In genomic region chr12:46368684-46369083, GRCh38 we compare ENCODE assay signal across 9 cellular contexts. TPM values are rescaled to one million over a fixed set of nuclear protein-coding genes. Genes with fewer than 3 reads are reported as not detected.
DNase-seq lines count a peak whose midpoint lies in the region; ATAC-seq, FAIRE-seq and TF ChIP-seq lines count a peak whose summit lies in the region.
"Had no signal": no experiment of that assay in that cellular context is flagged by ENCODE, and none has a peak within 500 bp of the region (broad histone marks: within the 10 kb centered on the region; RNA-seq: fewer than 3 reads in every experiment).

No MANE protein-coding gene starts in this region.

- H3K36me3 ChIP-seq in lower lobe of right lung (peaks cover 75% of the 10 kb centered on the region), transverse colon (peaks cover 0 to 71% (median 35%) of the 10 kb centered on the region in 4 donors)

- peaks cover 57% of the 10 kb centered on the region for H3K4me1 Mint-ChIP-seq in activated naive CD4-positive, alpha-beta T cell treated with anti-CD3 and anti-CD28 coated beads for 36 hours (ENCODE audit: low read depth)
- H3K4me1 Mint-ChIP-seq in brain = peaks cover 64% of the 10 kb centered on the region

- TF ChIP-seq CTCF in brain (conservative IDR thresholded peaks at IDR 0.05) (no peak), lower lobe of right lung (IDR thresholded peaks at IDR 0.05) (no peak), transverse colon (IDR thresholded peaks at IDR 0.05) (no peak)

- ATAC-seq in lower lobe of right lung = no peak

- peak overlapping the region; percentile 92 for H3K27ac ChIP-seq in lower lobe of right lung
- H3K27ac ChIP-seq in transverse colon = peak overlapping the region; percentile 99 to 100 (median 100)

- FAIRE-seq in GM12892 (lab: Jason Lieb, UNC) = no peak

- peak overlapping the region; percentile 78 for H3K27ac Mint-ChIP-seq in activated naive CD4-positive, alpha-beta T cell treated with anti-CD3 and anti-CD28 coated beads for 36 hours
- peak overlapping the region in 1 of 5 experiments; percentile 43 for H3K27ac Mint-ChIP-seq in brain

- no peaks in the 10 kb centered on the region for H3K9me3 Mint-ChIP-seq in activated naive CD4-positive, alpha-beta T cell treated with anti-CD3 and anti-CD28 coated beads for 36 hours
- H3K9me3 Mint-ChIP-seq in brain = peaks cover 0 to 6% (median 3%) of the 10 kb centered on the region in 5 experiments

- DNase-seq in activated naive CD4-positive, alpha-beta T cell treated with anti-CD3 and anti-CD28 coated beads for 36 hours = no peak
- DNase-seq in activated naive CD4-positive, alpha-beta T cell treated with anti-CD3 and anti-CD28 coated beads, Interleukin-2, amount 50 U/mL, for 16 hours = no peak
- DNase-seq in lower lobe of right lung (no peak), transverse colon (no peak), NK-92 (lab: John Stamatoyannopoulos, UW; ENCODE audit: unreplicated experiment) (no peak), COLO668 (lab: John Stamatoyannopoulos, UW; ENCODE audit: unreplicated experiment) (no peak), GM12892 (ENCODE audit: insufficient read length) (no peak)
- DNase-seq: COR-L47 had no signal

- TF ChIP-seq POLR2A in transverse colon (IDR thresholded peaks at IDR 0.05) = no peak
- TF ChIP-seq POLR2A in GM12892 (IDR thresholded peaks at IDR 0.05; ENCODE audit: low read depth, low read length) = no peak

- in situ Hi-C loops in transverse colon (cut with MboI; ENCODE audit: low pct_ligation_motif_present in 1 of 4, low pct_unique_long_range_greater_than_20kb in 1 of 4, low sequenced_read_pairs in 3 of 4) = loop anchor here in 2 of 4 donors (10.0 to 25.0 kb wide), 3 partner anchors 294 to 569 kb away; no protein-coding TSS in a partner anchor

- H3K27me3 ChIP-seq in lower lobe of right lung (ENCODE audit: low read depth) (no peaks in the 10 kb centered on the region), transverse colon (no peaks in the 10 kb centered on the region)

- H3K4me1 ChIP-seq in lower lobe of right lung (peaks cover 71% of the 10 kb centered on the region), transverse colon (peaks cover 52 to 71% (median 65%) of the 10 kb centered on the region in 4 donors)

- peaks cover 74% of the 10 kb centered on the region for H3K36me3 Mint-ChIP-seq in activated naive CD4-positive, alpha-beta T cell treated with anti-CD3 and anti-CD28 coated beads for 36 hours (ENCODE audit: low read depth)
- H3K36me3 Mint-ChIP-seq in brain = peaks cover 64% of the 10 kb centered on the region

- H3K27me3 Mint-ChIP-seq in activated naive CD4-positive, alpha-beta T cell treated with anti-CD3 and anti-CD28 coated beads for 36 hours (ENCODE audit: low read depth) = no peaks in the 10 kb centered on the region
- H3K27me3 Mint-ChIP-seq in brain = peaks cover 12% of the 10 kb centered on the region

- intact Hi-C loops in activated naive CD4-positive, alpha-beta T cell treated with anti-CD3 and anti-CD28 coated beads for 36 hours (cut with micrococcal nuclease) = loop anchor here (2.0 kb wide), 1 partner anchor 14 kb away; no protein-coding TSS in a partner anchor
- intact Hi-C loops in lower lobe of right lung (cut with DNase I) = no loop called here
- intact Hi-C loops in transverse colon (cut with DNase I; ENCODE audit: low total_unique reads) = no loop called here

- TF ChIP-seq EP300 in transverse colon (IDR thresholded peaks at IDR 0.05; ENCODE audit: low read depth) = no peak

- CTCF ChIA-PET in activated naive CD4-positive, alpha-beta T cell treated with anti-CD3 and anti-CD28 coated beads for 36 hours (lab: Charles Lee) = interaction anchor here (0.7 to 1.3 kb wide), 4 partner anchors 15 to 308 kb away, joined by 3 to 5 read pairs (median 3); no protein-coding TSS in a partner anchor

- WGBS in transverse colon (ENCODE audit: low coverage in 1 of 2), 2 donors = 28 to 33% methylated on average over 1 of the region's 1 CpG

- H3K4me3 Mint-ChIP-seq in activated naive CD4-positive, alpha-beta T cell treated with anti-CD3 and anti-CD28 coated beads for 36 hours = peak overlapping the region; percentile 96
- H3K4me3 Mint-ChIP-seq in brain = peak overlapping the region in 4 of 5 experiments; percentile 90 to 100 (median 98)

- H3K4me3 ChIP-seq in lower lobe of right lung (peak overlapping the region; percentile 90), transverse colon (peak overlapping the region; percentile 9 to 99 (median 98))

- H3K9me3 ChIP-seq in lower lobe of right lung = no peaks in the 10 kb centered on the region
- H3K9me3 ChIP-seq in transverse colon = no peaks in the 10 kb centered on the region

RNA-seq across cellular contexts. Expression of gene SLC38A2, which starts 3.9 kb away (rescaled TPM):
- total RNA-seq in activated naive CD4-positive, alpha-beta T cell treated with anti-CD3 and anti-CD28 coated beads for 36 hours = 100 to 1,000 TPM; 196 to 206 TPM
- 36.1 TPM for polyA plus RNA-seq in brain (ENCODE audit: insufficient read depth, low read depth, low replicate concordance)
- total RNA-seq in lower lobe of right lung = 284 TPM
- total RNA-seq in transverse colon = 100 to 1,000 TPM; 104 to 300 (median 229) TPM
- 47.2 TPM for polyA plus RNA-seq in GM12892 (2012; ENCODE audit: missing spikeins)
